25 cellular contexts compared by ENCODE assay signal in genomic region chr20:58012731-58013510, GRCh38.
A peak's percentile ranks its signal among the peaks of the same experiment; 100 is the strongest.
DNase-seq lines count a peak whose midpoint lies in the region; ATAC-seq and TF ChIP-seq lines count a peak whose summit lies in the region.
"Had no signal": no experiment of that assay in that cellular context is flagged by ENCODE, and none has a peak within 500 bp of the region (broad histone marks: within the 10 kb centered on the region; RNA-seq: fewer than 3 reads in every experiment).

No MANE protein-coding gene starts in this region.

- CTCF ChIA-PET in PC-3 (lab: Charles Lee) = no interaction called here

- no peak overlapping the region for H2AFZ ChIP-seq in PC-3 (ENCODE audit: low read length)

- H3K79me2 ChIP-seq in PC-3 (ENCODE audit: low read length) = no peaks in the 10 kb centered on the region

- H3K9me3 Mint-ChIP-seq in CD14-positive monocyte = peaks cover 0 to 2% (median 0%) of the 10 kb centered on the region in 7 donors
- no peaks in the 10 kb centered on the region for H3K9me3 Mint-ChIP-seq in endodermal cell
- H3K9me3 Mint-ChIP-seq: activated CD4-positive, alpha-beta memory T cell treated with anti-CD3 and anti-CD28 coated beads for 36 hours; activated naive CD8-positive, alpha-beta T cell treated with anti-CD3 and anti-CD28 coated beads for 36 hours; dendritic cell treated with granulocyte-macrophage colony-stimulating factor and Interleukin-4, amounts not matched to agents 40 ng/mL and 50 ng/mL, for 4 days; T-helper 2 cell treated with Interferon-gamma antibody and Interleukin-4, amounts not matched to agents 5 μg/mL and 100 μg/mL, for 36 hours had no signal

- no peaks in the 10 kb centered on the region for H4K20me1 ChIP-seq in PC-3 (ENCODE audit: low read length)

- H3K4me1 Mint-ChIP-seq in CD14-positive monocyte (no peaks in the 10 kb centered on the region), endodermal cell (no peaks in the 10 kb centered on the region)

- H3K9ac ChIP-seq in PC-3 (ENCODE audit: low read length) (peak overlapping the region; percentile 82; the same call in 1 of the 2 replicates), endodermal cell (ENCODE audit: extremely low read depth, low read length, poor library complexity, severe bottlenecking) (no peak overlapping the region)

- TF ChIP-seq CTCF in CD14-positive monocyte (IDR thresholded peaks at IDR 0.05) = no peak
- TF ChIP-seq CTCF in PC-3 (conservative IDR thresholded peaks at IDR 0.05; ENCODE audit: low read depth, low read length) = no peak
- TF ChIP-seq CTCF in endodermal cell (conservative IDR thresholded peaks at IDR 0.05) = no peak

- H3K36me3 Mint-ChIP-seq in CD14-positive monocyte (no peaks in the 10 kb centered on the region), endodermal cell (ENCODE audit: low read depth) (no peaks in the 10 kb centered on the region)
- H3K36me3 Mint-ChIP-seq: activated CD4-positive, alpha-beta memory T cell treated with anti-CD3 and anti-CD28 coated beads for 36 hours; activated naive CD8-positive, alpha-beta T cell treated with anti-CD3 and anti-CD28 coated beads for 36 hours; CD4-positive, alpha-beta memory T cell had no signal

- WGBS in endodermal cell (ENCODE audit: insufficient coverage in 1 of 2, insufficient read length in 1 of 2), 2 experiments = 83 to 90% methylated on average over 12 to 16 of the region's 16 CpGs

- H3K4me3 Mint-ChIP-seq in CD14-positive monocyte (no peak overlapping the region), endodermal cell (no peak overlapping the region)
- H3K4me3 Mint-ChIP-seq: activated CD4-positive, alpha-beta memory T cell treated with anti-CD3 and anti-CD28 coated beads for 36 hours; activated naive CD8-positive, alpha-beta T cell treated with anti-CD3 and anti-CD28 coated beads for 36 hours; CD4-positive, alpha-beta memory T cell; dendritic cell treated with granulocyte-macrophage colony-stimulating factor and Interleukin-4, amounts not matched to agents 40 ng/mL and 50 ng/mL, for 4 days; nephron; T-helper 2 cell treated with Interferon-gamma antibody and Interleukin-4, amounts not matched to agents 5 μg/mL and 100 μg/mL, for 36 hours had no signal

- H3K36me3 ChIP-seq in PC-3 (ENCODE audit: low read depth, low read length) = no peaks in the 10 kb centered on the region
- no peaks in the 10 kb centered on the region for H3K36me3 ChIP-seq in endodermal cell (ENCODE audit: control insufficient read depth, insufficient read depth, low read length)
- H3K36me3 ChIP-seq: gastroesophageal sphincter had no signal

- no peaks in the 10 kb centered on the region for H3K27me3 ChIP-seq in PC-3 (ENCODE audit: low read length)
- no peaks in the 10 kb centered on the region for H3K27me3 ChIP-seq in endodermal cell (ENCODE audit: control insufficient read depth, insufficient read depth, low read length, poor library complexity, severe bottlenecking)

- no peak for ATAC-seq in PC-3
- no peak for ATAC-seq in GM21786 (IDR thresholded peaks at IDR 0.05; ENCODE audit: unreplicated experiment)
- ATAC-seq: gastroesophageal sphincter, HepG2 had no signal

- peak; percentile 26 for DNase-seq in CD14-positive monocyte (ENCODE audit: low spot score)
- DNase-seq in PC-3 = no peak
- peak; percentile 11 for DNase-seq in endodermal cell
- peak; percentile 17 for DNase-seq in pons (ENCODE audit: low spot score)
- DNase-seq in GM03348 (ENCODE audit: low spot score) = no peak
- no peak for DNase-seq in NCI-H524 (lab: John Stamatoyannopoulos, UW)
- no peak for DNase-seq in NCI-H1092 (lab: John Stamatoyannopoulos, UW)
- DNase-seq: activated CD4-positive, alpha-beta memory T cell treated with anti-CD3 and anti-CD28 coated beads for 36 hours; activated CD4-positive, alpha-beta T cell treated with anti-CD3 and anti-CD28 coated beads for 1 hour; activated naive CD8-positive, alpha-beta T cell treated with anti-CD3 and anti-CD28 coated beads for 36 hours; AML-193; CD4-positive, alpha-beta memory T cell; central memory CD4-positive, alpha-beta T cell; HCEC 1CT; NCI-H526; SIG-M5; stimulated activated CD4-positive, alpha-beta T cell treated with anti-CD3 and anti-CD28 coated beads, Interleukin-15, amount 100 ng/mL, for 24 hours; stimulated activated CD4-positive, alpha-beta T cell treated with anti-CD3 and anti-CD28 coated beads, Interleukin-4, amount 100 ng/mL, for 4 hours had no signal

- BruUV-seq in PC-3 (replicated peaks; lab: Mats Ljungman, UMichigan) = no TSS peak

- H3K27me3 Mint-ChIP-seq in CD14-positive monocyte (ENCODE audit: low read depth in 3 of 3) (peaks cover 2 to 8% (median 5%) of the 10 kb centered on the region in 3 donors), endodermal cell (ENCODE audit: insufficient read depth) (no peaks in the 10 kb centered on the region)

- H3K4me1 ChIP-seq in PC-3 (ENCODE audit: insufficient read depth, low read length) = peaks cover 42% of the 10 kb centered on the region
- H3K4me1 ChIP-seq in endodermal cell (ENCODE audit: control insufficient read depth, insufficient read depth, low read length) = no peaks in the 10 kb centered on the region
- H3K4me1 ChIP-seq: gastroesophageal sphincter had no signal

- peak overlapping the region; percentile 97 for H3K27ac ChIP-seq in PC-3 (ENCODE audit: low read length)
- H3K27ac ChIP-seq in endodermal cell (ENCODE audit: low read depth, low read length) = peak overlapping the region; percentile 32
- H3K27ac ChIP-seq: gastroesophageal sphincter had no signal

- H3K9me3 ChIP-seq in PC-3 (ENCODE audit: low read length) = no peaks in the 10 kb centered on the region
- peaks cover 6% of the 10 kb centered on the region for H3K9me3 ChIP-seq in endodermal cell (ENCODE audit: control insufficient read depth, low read length)

- H3K4me3 ChIP-seq in PC-3 (ENCODE audit: low read length) = no peak overlapping the region
- no peak overlapping the region for H3K4me3 ChIP-seq in endodermal cell (ENCODE audit: low read length)
- H3K4me3 ChIP-seq: gastroesophageal sphincter, lung had no signal

- H3K4me2 ChIP-seq in PC-3 (ENCODE audit: low read length) = no peak overlapping the region

- peaks cover 6% of the 10 kb centered on the region for H3F3A ChIP-seq in PC-3 (ENCODE audit: low read length, unreplicated experiment)

- no peak overlapping the region for H3K27ac Mint-ChIP-seq in CD14-positive monocyte
- no peak overlapping the region for H3K27ac Mint-ChIP-seq in endodermal cell
- H3K27ac Mint-ChIP-seq: activated CD4-positive, alpha-beta memory T cell treated with anti-CD3 and anti-CD28 coated beads for 36 hours; activated naive CD8-positive, alpha-beta T cell treated with anti-CD3 and anti-CD28 coated beads for 36 hours; dendritic cell treated with granulocyte-macrophage colony-stimulating factor and Interleukin-4, amounts not matched to agents 40 ng/mL and 50 ng/mL, for 4 days; nephron; T-helper 2 cell treated with Interferon-gamma antibody and Interleukin-4, amounts not matched to agents 5 μg/mL and 100 μg/mL, for 36 hours had no signal

- POLR2A ChIA-PET in PC-3 (lab: Charles Lee; ENCODE audit: unreplicated experiment) = no interaction called here

- no peaks in the 10 kb centered on the region for H3K9me2 ChIP-seq in PC-3 (replicated peaks; ENCODE audit: low read length)

- intact Hi-C loops in CD14-positive monocyte (cut with micrococcal nuclease) = no loop called here
- intact Hi-C loops in PC-3 (cut with micrococcal nuclease) = no loop called here

Comparison
In these comparisons a context has a peak if more than half of its experiments do, and no peak if none do; other contexts are left out.
1. DNase-seq: peak in CD14-positive monocyte (single experiment), endodermal cell (single experiment) and pons (single experiment); none in PC-3 (single experiment), GM03348 (single experiment), NCI-H524 (0 of 2) and NCI-H1092 (single experiment).